In genomic region chr11:68008381-68009337, GRCh38 we compare ENCODE assay signal across 9 cellular contexts. TPM values are rescaled to one million over a fixed set of nuclear protein-coding genes. Genes with fewer than 3 reads are reported as not detected.
A peak's percentile ranks its signal among the peaks of the same experiment; 100 is the strongest.
DNase-seq lines count a peak whose midpoint lies in the region; ATAC-seq, FAIRE-seq and TF ChIP-seq lines count a peak whose summit lies in the region.
"Had no signal": no experiment of that assay in that cellular context is flagged by ENCODE, and none has a peak within 500 bp of the region (broad histone marks: within the 10 kb centered on the region; RNA-seq: fewer than 3 reads in every experiment).

No MANE protein-coding gene starts in this region.

- H3K9me3 ChIP-seq in SK-N-SH (no peaks in the 10 kb centered on the region), RWPE2 (ENCODE audit: severe bottlenecking) (no peaks in the 10 kb centered on the region), HepG2 (ENCODE audit: low read length) (no peaks in the 10 kb centered on the region)

- FAIRE-seq in HepG2 (lab: Jason Lieb, UNC): no peak

- H3K36me3 ChIP-seq in SK-N-SH (replicated peaks in 1 of 2; ENCODE audit: control insufficient read depth in 1 of 2, insufficient read depth in 2 of 2, low read length in 1 of 2) (no peaks in the 10 kb centered on the region), RWPE2 (ENCODE audit: low read depth) (no peaks in the 10 kb centered on the region), HepG2 (replicated peaks in 1 of 2; ENCODE audit: control insufficient read depth in 1 of 2, insufficient read depth in 2 of 2, low read length in 2 of 2) (no peaks in the 10 kb centered on the region)

- peaks cover 28 to 31% of the 10 kb centered on the region in 2 experiments; a peak in 3 of 4 replicates for H3K4me1 ChIP-seq in SK-N-SH (ENCODE audit: control insufficient read depth in 1 of 2, insufficient read depth in 2 of 2, low read depth in 1 of 2, low read length in 1 of 2)
- H3K4me1 ChIP-seq in RWPE2 (ENCODE audit: insufficient read depth, poor library complexity, severe bottlenecking): peaks cover 42% of the 10 kb centered on the region
- peaks cover 91% of the 10 kb centered on the region for H3K4me1 ChIP-seq in HepG2 (ENCODE audit: insufficient read depth, low read length)

- TF ChIP-seq POLR2A in HepG2 (IDR thresholded peaks at IDR 0.05; ENCODE audit: insufficient read depth in 1 of 2, low read depth in 2 of 2, low read length in 2 of 2): no peak

- no peak overlapping the region for H3K4me3 ChIP-seq in SK-N-SH (ENCODE audit: low read depth in 2 of 2, low read length in 1 of 2)
- no peak overlapping the region for H3K4me3 ChIP-seq in RWPE2 (ENCODE audit: severe bottlenecking)
- H3K4me3 ChIP-seq in HepG2 (replicated peaks in 1 of 3; ENCODE audit: insufficient read depth in 1 of 3, low read depth in 2 of 3, low read length in 3 of 3): peak overlapping the region in 2 of 3 experiments; percentile 41 to 77; a peak in 3 of 6 replicates

- no peak overlapping the region for H2AFZ ChIP-seq in SK-N-SH (ENCODE audit: low read depth)
- no peak overlapping the region for H2AFZ ChIP-seq in HepG2 (ENCODE audit: low read length)

- no TSS peak for BruUV-seq in HepG2 (replicated peaks; lab: Mats Ljungman, UMichigan)

- H4K20me1 ChIP-seq in SK-N-SH (ENCODE audit: insufficient read depth) (no peaks in the 10 kb centered on the region), HepG2 (ENCODE audit: insufficient read depth, low read length) (no peaks in the 10 kb centered on the region)

- no peaks in the 10 kb centered on the region for H3K9me2 ChIP-seq in SK-N-SH

- intact Hi-C loops in HepG2 (cut with micrococcal nuclease; ENCODE audit: unreplicated experiment): loop anchor here (1.0 kb wide), 1 partner anchor 9 kb away; no protein-coding TSS in a partner anchor
- intact Hi-C loops in activated naive CD4-positive, alpha-beta T cell treated with anti-CD3 and anti-CD28 coated beads for 36 hours (cut with micrococcal nuclease): loop anchor here (1.0 to 10.0 kb wide), 4 partner anchors 34 to 289 kb away; partner anchors contain the start of gene CHKA

- H3K79me2 ChIP-seq in SK-N-SH (ENCODE audit: insufficient read depth): peaks cover 18% of the 10 kb centered on the region
- H3K79me2 ChIP-seq in HepG2 (ENCODE audit: insufficient read depth, low read length): no peaks in the 10 kb centered on the region

- no peak for TF ChIP-seq CTCF in SK-N-SH (IDR thresholded peaks at IDR 0.05)
- TF ChIP-seq CTCF in RWPE2 (IDR thresholded peaks at IDR 0.05; ENCODE audit: poor library complexity, severe bottlenecking): no peak
- no peak for TF ChIP-seq CTCF in HepG2 (CRISPR knock-in tag; IDR thresholded peaks at IDR 0.05)
- no peak for TF ChIP-seq CTCF in type B pancreatic cell (conservative IDR thresholded peaks at IDR 0.05)

- H3K4me2 ChIP-seq in SK-N-SH (no peak overlapping the region), HepG2 (ENCODE audit: low read depth, low read length) (peak overlapping the region; percentile 96)

- TF ChIP-seq EP300 in SK-N-SH (IDR thresholded peaks at IDR 0.05; ENCODE audit: borderline replicate concordance in 1 of 2, low read depth in 1 of 2, low read length in 1 of 2): no peak
- TF ChIP-seq EP300 in HepG2 (IDR thresholded peaks at IDR 0.05; ENCODE audit: low read depth in 2 of 2, low read length in 2 of 2): no peak
- no peak for TF ChIP-seq EP300 in HepG2 (CRISPR knock-in tag; IDR thresholded peaks at IDR 0.05; ENCODE audit: borderline replicate concordance)

- no peaks in the 10 kb centered on the region for H3K36me3 Mint-ChIP-seq in type B pancreatic cell
- no peaks in the 10 kb centered on the region for H3K36me3 Mint-ChIP-seq in activated naive CD4-positive, alpha-beta T cell treated with anti-CD3 and anti-CD28 coated beads for 36 hours (ENCODE audit: low read depth)

- CTCF ChIA-PET in SK-N-SH (lab: Yijun Ruan, JAX): interaction anchor here (0.6 to 1.7 kb wide), 11 partner anchors 14 to 290 kb away, joined by 3 to 7 read pairs (median 4); no protein-coding TSS in a partner anchor
- CTCF ChIA-PET in HepG2 (lab: Yijun Ruan, JAX; ENCODE audit: low intra/inter-chr PET ratio, low total read pairs): interaction anchor here (1.4 kb wide), 1 partner anchor 12 kb away, joined by 7 read pairs; no protein-coding TSS in a partner anchor
- CTCF ChIA-PET in activated naive CD4-positive, alpha-beta T cell treated with anti-CD3 and anti-CD28 coated beads for 36 hours (lab: Charles Lee): interaction anchor here (0.6 to 1.3 kb wide), 2 partner anchors 202 to 291 kb away, joined by 3 to 4 read pairs; no protein-coding TSS in a partner anchor

- ATAC-seq in SK-N-SH treated with all-trans-retinoic acid at 6 μM for 48 hours (no peak), RWPE2 (ENCODE audit: low read depth) (no peak), HepG2 (no peak)
- ATAC-seq: activated T-cell treated with anti-CD3 and anti-CD28 coated beads, Interleukin-2, amount 50 U/mL, for 4 hours had no signal

- H3K27me3 ChIP-seq in SK-N-SH (ENCODE audit: insufficient read depth) (no peaks in the 10 kb centered on the region), RWPE2 (ENCODE audit: insufficient read depth, poor library complexity, severe bottlenecking) (no peaks in the 10 kb centered on the region), HepG2 (ENCODE audit: control insufficient read depth in 1 of 2, insufficient read depth in 2 of 2, low read length in 2 of 2) (no peaks in the 10 kb centered on the region)

- in situ Hi-C loops in HepG2 (cut with HindIII; ENCODE audit: extremely low pct_ligation_motif_present, low pct_unique_long_range_greater_than_20kb): no loop called here

- TF ChIP-seq RAD21 in SK-N-SH (IDR thresholded peaks at IDR 0.05; ENCODE audit: low read length) (no peak), HepG2 (CRISPR knock-in tag; IDR thresholded peaks at IDR 0.05) (0 out of 2 replicates have a peak, but pooled peaks have one; percentile 10)

- H3K4me1 Mint-ChIP-seq in type B pancreatic cell (ENCODE audit: unreplicated experiment): peaks cover 36% of the 10 kb centered on the region
- peaks cover 16% of the 10 kb centered on the region for H3K4me1 Mint-ChIP-seq in activated naive CD4-positive, alpha-beta T cell treated with anti-CD3 and anti-CD28 coated beads for 36 hours (ENCODE audit: low read depth)

- no peak overlapping the region for H3K9ac ChIP-seq in SK-N-SH
- 0 out of 2 replicates have a peak overlapping the region, but pooled peaks have one; percentile 76 for H3K9ac ChIP-seq in HepG2 (ENCODE audit: insufficient read depth, low read depth, low read length)

- no peaks in the 10 kb centered on the region for H3K9me3 Mint-ChIP-seq in type B pancreatic cell
- no peaks in the 10 kb centered on the region for H3K9me3 Mint-ChIP-seq in activated naive CD4-positive, alpha-beta T cell treated with anti-CD3 and anti-CD28 coated beads for 36 hours
- H3K9me3 Mint-ChIP-seq: activated T-cell treated with anti-CD3 and anti-CD28 coated beads, Interleukin-2, amount 50 U/mL, for 4 hours had no signal

- peaks cover 15% of the 10 kb centered on the region for H3F3A ChIP-seq in SK-N-SH (replicated peaks; ENCODE audit: insufficient read depth)

- DNase-seq in SK-N-SH: peak; percentile 75
- peak; percentile 48 for DNase-seq in RWPE2 (ENCODE audit: low spot score)
- no peak for DNase-seq in HepG2 (ENCODE audit: low spot score)
- DNase-seq in type B pancreatic cell (ENCODE audit: extremely low spot score, unreplicated experiment): no peak
- no peak for DNase-seq in activated CD8-positive, alpha-beta memory T cell treated with anti-CD3 and anti-CD28 coated beads, Interleukin-2, amount 50 U/mL, for 4 hours
- DNase-seq in mesenteric fat pad (ENCODE audit: low spot score): no peak
- no peak for DNase-seq in activated naive CD4-positive, alpha-beta T cell treated with anti-CD3 and anti-CD28 coated beads for 36 hours
- DNase-seq: activated T-cell treated with anti-CD3 and anti-CD28 coated beads, Interleukin-2, amount 50 U/mL, for 4 hours had no signal

- peak overlapping the region; percentile 57 for H3K27ac Mint-ChIP-seq in type B pancreatic cell
- H3K27ac Mint-ChIP-seq in activated naive CD4-positive, alpha-beta T cell treated with anti-CD3 and anti-CD28 coated beads for 36 hours: no peak overlapping the region

- H3K4me3 Mint-ChIP-seq in type B pancreatic cell: no peak overlapping the region
- H3K4me3 Mint-ChIP-seq in activated naive CD4-positive, alpha-beta T cell treated with anti-CD3 and anti-CD28 coated beads for 36 hours: no peak overlapping the region
- H3K4me3 Mint-ChIP-seq: activated T-cell treated with anti-CD3 and anti-CD28 coated beads, Interleukin-2, amount 50 U/mL, for 4 hours had no signal

- H3K27me3 Mint-ChIP-seq in type B pancreatic cell: peaks cover 11% of the 10 kb centered on the region
- H3K27me3 Mint-ChIP-seq in activated naive CD4-positive, alpha-beta T cell treated with anti-CD3 and anti-CD28 coated beads for 36 hours (ENCODE audit: low read depth): peaks cover 4% of the 10 kb centered on the region

- peak overlapping the region in 1 of 2 experiments; percentile 96; a peak in 1 of 4 replicates for H3K27ac ChIP-seq in SK-N-SH (ENCODE audit: low read depth in 2 of 2, low read length in 1 of 2)
- H3K27ac ChIP-seq in RWPE2 (ENCODE audit: poor library complexity, severe bottlenecking): peak overlapping the region; percentile 94
- H3K27ac ChIP-seq in HepG2 (ENCODE audit: extremely low read length, insufficient read depth, low read length): no peak overlapping the region

- POLR2A ChIA-PET in SK-N-SH (lab: Yijun Ruan, JAX) (no interaction called here), HepG2 (lab: Yijun Ruan, JAX) (interaction anchor here (1.3 to 2.9 kb wide), 2 partner anchors 23 to 29 kb away, joined by 3 to 15 read pairs; no protein-coding TSS in a partner anchor)

- WGBS in SK-N-SH (ENCODE audit: low lambda C conversion rate): 87% methylated on average over 10 of the region's 27 CpGs
- 37% methylated on average over 8 of the region's 27 CpGs for WGBS in HepG2 (ENCODE audit: low lambda C conversion rate)

RNA-seq across cellular contexts. Expression of gene ALDH3B1, which starts 1.5 kb away (rescaled TPM):
- polyA plus RNA-seq in SK-N-SH (2012; rRNA removed): 14.9 and 15.9 TPM in 2 replicates
- 6.7 and 10.3 TPM in 2 replicates for polyA plus RNA-seq in SK-N-SH (2012; cell fraction: cytosol; rRNA removed)
- 20.7 and 23.3 TPM in 2 replicates for polyA plus RNA-seq in SK-N-SH (2012; cell fraction: nucleus; rRNA removed)
- 4.0 and 4.5 TPM in 2 replicates for total RNA-seq in HepG2 (2016; rRNA removed; fragmentation: Illumina TruSeq; extraction: Trizol)
- total RNA-seq in HepG2 (2016; cell fraction: cytosol; rRNA removed; fragmentation: Illumina TruSeq; extraction: Trizol; ENCODE audit: low read depth): 0.62 and 0.91 TPM in 2 replicates
- 4.3 and 4.5 TPM in 2 replicates for total RNA-seq in HepG2 (2016; cell fraction: insoluble cytoplasmic fraction; rRNA removed; fragmentation: Illumina TruSeq; extraction: Trizol)
- 2.2 and 2.4 TPM in 2 replicates for total RNA-seq in HepG2 (2016; cell fraction: membrane; rRNA removed; fragmentation: Illumina TruSeq; extraction: Trizol)
- total RNA-seq in HepG2 (2016; cell fraction: nucleus; rRNA removed; fragmentation: Illumina TruSeq; extraction: Trizol): 1.6 and 2.1 TPM in 2 replicates
- polyA plus RNA-seq in HepG2 (2011; rRNA removed): 5.1 and 6.7 TPM in 2 replicates
- polyA plus RNA-seq in HepG2 (2011; cell fraction: cytosol; rRNA removed): 2.8 and 5.9 TPM in 2 replicates
- polyA plus RNA-seq in HepG2 (2011; cell fraction: nucleus; rRNA removed): 5.1 and 6.8 TPM in 2 replicates
- polyA plus RNA-seq in HepG2 (2012): 2.1 and 3.2 TPM in 2 replicates
- 0.81 and 0.85 TPM in 2 replicates for polyA plus RNA-seq in HepG2 (2016; cell fraction: cytosol; fragmentation: Illumina TruSeq; extraction: Trizol; ENCODE audit: low read depth)
- 4.5 and 4.7 TPM in 2 replicates for polyA plus RNA-seq in HepG2 (2016; cell fraction: insoluble cytoplasmic fraction; fragmentation: Illumina TruSeq; extraction: Trizol; ENCODE audit: low read depth)
- 1.9 and 2.1 TPM in 2 replicates for polyA plus RNA-seq in HepG2 (2016; cell fraction: membrane; fragmentation: Illumina TruSeq; extraction: Trizol; ENCODE audit: low read depth)
- polyA plus RNA-seq in HepG2 (2016; cell fraction: nucleus; fragmentation: Illumina TruSeq; extraction: Trizol; ENCODE audit: insufficient read depth, low read depth): 4.1 and 4.6 TPM in 2 replicates
- polyA minus RNA-seq in HepG2 (2011; rRNA and poly(A)+ RNA removed; ENCODE audit: low replicate concordance): 7.3 and 37.4 TPM in 2 replicates
- polyA minus RNA-seq in HepG2 (2011; cell fraction: cytosol; rRNA and poly(A)+ RNA removed): 2.2 and 3.3 TPM in 2 replicates
- 1.6 and 3.1 TPM in 2 replicates for polyA minus RNA-seq in HepG2 (2011; cell fraction: nucleus; rRNA and poly(A)+ RNA removed)
- total RNA-seq in type B pancreatic cell (ENCODE audit: low replicate concordance): 0.95 and 1.7 TPM in 2 replicates
- total RNA-seq in mesenteric fat pad: 14.6 TPM
- not detected for total RNA-seq in activated naive CD4-positive, alpha-beta T cell treated with anti-CD3 and anti-CD28 coated beads for 36 hours

RNA-seq across cellular contexts. Expression of gene UNC93B1, which starts 4.8 kb away (rescaled TPM):
- 28.9 and 30.9 TPM in 2 replicates for polyA plus RNA-seq in SK-N-SH (2012; rRNA removed)
- polyA plus RNA-seq in SK-N-SH (2012; cell fraction: cytosol; rRNA removed): 9.1 and 18.1 TPM in 2 replicates
- polyA plus RNA-seq in SK-N-SH (2012; cell fraction: nucleus; rRNA removed): 85.6 and 104 TPM in 2 replicates
- total RNA-seq in HepG2 (2016; rRNA removed; fragmentation: Illumina TruSeq; extraction: Trizol): 2.3 and 8.8 TPM in 2 replicates
- total RNA-seq in HepG2 (2016; cell fraction: cytosol; rRNA removed; fragmentation: Illumina TruSeq; extraction: Trizol; ENCODE audit: low read depth): 3.9 and 4.4 TPM in 2 replicates
- 2.9 and 9.2 TPM in 2 replicates for total RNA-seq in HepG2 (2016; cell fraction: insoluble cytoplasmic fraction; rRNA removed; fragmentation: Illumina TruSeq; extraction: Trizol)
- 4.6 and 5.3 TPM in 2 replicates for total RNA-seq in HepG2 (2016; cell fraction: membrane; rRNA removed; fragmentation: Illumina TruSeq; extraction: Trizol)
- total RNA-seq in HepG2 (2016; cell fraction: nucleus; rRNA removed; fragmentation: Illumina TruSeq; extraction: Trizol): 10.8 and 10.9 TPM in 2 replicates
- 18.9 and 25.3 TPM in 2 replicates for polyA plus RNA-seq in HepG2 (2011; rRNA removed)
- polyA plus RNA-seq in HepG2 (2011; cell fraction: cytosol; rRNA removed): 14.1 and 18.0 TPM in 2 replicates
- polyA plus RNA-seq in HepG2 (2011; cell fraction: nucleus; rRNA removed): 71.1 and 107 TPM in 2 replicates
- 8.1 and 8.5 TPM in 2 replicates for polyA plus RNA-seq in HepG2 (2012)
- 1.5 and 2.4 TPM in 2 replicates for polyA plus RNA-seq in HepG2 (2016; cell fraction: cytosol; fragmentation: Illumina TruSeq; extraction: Trizol; ENCODE audit: low read depth)
- polyA plus RNA-seq in HepG2 (2016; cell fraction: insoluble cytoplasmic fraction; fragmentation: Illumina TruSeq; extraction: Trizol; ENCODE audit: low read depth): 2.4 and 2.7 TPM in 2 replicates
- polyA plus RNA-seq in HepG2 (2016; cell fraction: membrane; fragmentation: Illumina TruSeq; extraction: Trizol; ENCODE audit: low read depth): 3.0 and 3.2 TPM in 2 replicates
- 17.9 and 19.5 TPM in 2 replicates for polyA plus RNA-seq in HepG2 (2016; cell fraction: nucleus; fragmentation: Illumina TruSeq; extraction: Trizol; ENCODE audit: insufficient read depth, low read depth)
- 56.7 and 87.2 TPM in 2 replicates for polyA minus RNA-seq in HepG2 (2011; rRNA and poly(A)+ RNA removed; ENCODE audit: low replicate concordance)
- 10.2 and 12.8 TPM in 2 replicates for polyA minus RNA-seq in HepG2 (2011; cell fraction: cytosol; rRNA and poly(A)+ RNA removed)
- polyA minus RNA-seq in HepG2 (2011; cell fraction: nucleus; rRNA and poly(A)+ RNA removed): 7.0 and 9.1 TPM in 2 replicates
- total RNA-seq in type B pancreatic cell (ENCODE audit: low replicate concordance): 13.0 and 13.7 TPM in 2 replicates
- total RNA-seq in mesenteric fat pad: 42.0 TPM
- total RNA-seq in activated naive CD4-positive, alpha-beta T cell treated with anti-CD3 and anti-CD28 coated beads for 36 hours: 10 to 100 TPM; 18.4 to 19.0 TPM

RNA-seq across cellular contexts. Expression of gene NDUFS8, which starts 21.8 kb away (rescaled TPM):
- polyA plus RNA-seq in SK-N-SH (2012; rRNA removed) (87.2 and 123 TPM in 2 replicates), HepG2 (2011; rRNA removed) (96.7 and 101 TPM in 2 replicates)
- 58.2 and 80.4 TPM in 2 replicates for polyA plus RNA-seq in SK-N-SH (2012; cell fraction: cytosol; rRNA removed)
- 123 and 172 TPM in 2 replicates for polyA plus RNA-seq in SK-N-SH (2012; cell fraction: nucleus; rRNA removed)
- total RNA-seq in HepG2 (2016; rRNA removed; fragmentation: Illumina TruSeq; extraction: Trizol) (120 and 158 TPM in 2 replicates), type B pancreatic cell (ENCODE audit: low replicate concordance) (153 and 168 TPM in 2 replicates), mesenteric fat pad (134 TPM)
- 120 and 122 TPM in 2 replicates for total RNA-seq in HepG2 (2016; cell fraction: cytosol; rRNA removed; fragmentation: Illumina TruSeq; extraction: Trizol; ENCODE audit: low read depth)
- 111 and 153 TPM in 2 replicates for total RNA-seq in HepG2 (2016; cell fraction: insoluble cytoplasmic fraction; rRNA removed; fragmentation: Illumina TruSeq; extraction: Trizol)
- 119 and 125 TPM in 2 replicates for total RNA-seq in HepG2 (2016; cell fraction: membrane; rRNA removed; fragmentation: Illumina TruSeq; extraction: Trizol)
- 68.1 and 87.4 TPM in 2 replicates for total RNA-seq in HepG2 (2016; cell fraction: nucleus; rRNA removed; fragmentation: Illumina TruSeq; extraction: Trizol)
- 77.4 and 163 TPM in 2 replicates for polyA plus RNA-seq in HepG2 (2011; cell fraction: cytosol; rRNA removed)
- polyA plus RNA-seq in HepG2 (2011; cell fraction: nucleus; rRNA removed): 142 and 151 TPM in 2 replicates
- 65.2 and 96.9 TPM in 2 replicates for polyA plus RNA-seq in HepG2 (2012)
- polyA plus RNA-seq in HepG2 (2016; cell fraction: cytosol; fragmentation: Illumina TruSeq; extraction: Trizol; ENCODE audit: low read depth): 109 and 135 TPM in 2 replicates
- 108 and 124 TPM in 2 replicates for polyA plus RNA-seq in HepG2 (2016; cell fraction: insoluble cytoplasmic fraction; fragmentation: Illumina TruSeq; extraction: Trizol; ENCODE audit: low read depth)
- 110 and 125 TPM in 2 replicates for polyA plus RNA-seq in HepG2 (2016; cell fraction: membrane; fragmentation: Illumina TruSeq; extraction: Trizol; ENCODE audit: low read depth)
- 158 and 161 TPM in 2 replicates for polyA plus RNA-seq in HepG2 (2016; cell fraction: nucleus; fragmentation: Illumina TruSeq; extraction: Trizol; ENCODE audit: insufficient read depth, low read depth)
- polyA minus RNA-seq in HepG2 (2011; rRNA and poly(A)+ RNA removed; ENCODE audit: low replicate concordance): 172 and 212 TPM in 2 replicates
- 66.2 and 72.5 TPM in 2 replicates for polyA minus RNA-seq in HepG2 (2011; cell fraction: cytosol; rRNA and poly(A)+ RNA removed)
- 33.6 and 40.9 TPM in 2 replicates for polyA minus RNA-seq in HepG2 (2011; cell fraction: nucleus; rRNA and poly(A)+ RNA removed)
- 100 to 1,000 TPM; 142 to 162 TPM for total RNA-seq in activated naive CD4-positive, alpha-beta T cell treated with anti-CD3 and anti-CD28 coated beads for 36 hours

RNA-seq across cellular contexts. Expression of gene TCIRG1, which starts 30.2 kb away (rescaled TPM):
- polyA plus RNA-seq in SK-N-SH (2012; rRNA removed) (0.58 and 0.73 TPM in 2 replicates), HepG2 (2011; rRNA removed) (69.6 and 97.2 TPM in 2 replicates)
- polyA plus RNA-seq in SK-N-SH (2012; cell fraction: cytosol; rRNA removed): 0.13 and 0.29 TPM in 2 replicates
- 4.8 and 6.8 TPM in 2 replicates for polyA plus RNA-seq in SK-N-SH (2012; cell fraction: nucleus; rRNA removed)
- total RNA-seq in HepG2 (2016; rRNA removed; fragmentation: Illumina TruSeq; extraction: Trizol) (9.9 and 48.0 TPM in 2 replicates), type B pancreatic cell (ENCODE audit: low replicate concordance) (37.0 and 49.7 TPM in 2 replicates), mesenteric fat pad (112 TPM)
- 10.6 and 10.9 TPM in 2 replicates for total RNA-seq in HepG2 (2016; cell fraction: cytosol; rRNA removed; fragmentation: Illumina TruSeq; extraction: Trizol; ENCODE audit: low read depth)
- 7.6 and 52.5 TPM in 2 replicates for total RNA-seq in HepG2 (2016; cell fraction: insoluble cytoplasmic fraction; rRNA removed; fragmentation: Illumina TruSeq; extraction: Trizol)
- total RNA-seq in HepG2 (2016; cell fraction: membrane; rRNA removed; fragmentation: Illumina TruSeq; extraction: Trizol): 8.3 and 8.4 TPM in 2 replicates
- total RNA-seq in HepG2 (2016; cell fraction: nucleus; rRNA removed; fragmentation: Illumina TruSeq; extraction: Trizol): 57.2 and 73.6 TPM in 2 replicates
- 25.1 and 41.9 TPM in 2 replicates for polyA plus RNA-seq in HepG2 (2011; cell fraction: cytosol; rRNA removed)
- polyA plus RNA-seq in HepG2 (2011; cell fraction: nucleus; rRNA removed): 1,399 and 1,906 TPM in 2 replicates
- 23.6 and 37.0 TPM in 2 replicates for polyA plus RNA-seq in HepG2 (2012)
- polyA plus RNA-seq in HepG2 (2016; cell fraction: cytosol; fragmentation: Illumina TruSeq; extraction: Trizol; ENCODE audit: low read depth): 3.6 and 4.6 TPM in 2 replicates
- 7.3 and 10.3 TPM in 2 replicates for polyA plus RNA-seq in HepG2 (2016; cell fraction: insoluble cytoplasmic fraction; fragmentation: Illumina TruSeq; extraction: Trizol; ENCODE audit: low read depth)
- polyA plus RNA-seq in HepG2 (2016; cell fraction: membrane; fragmentation: Illumina TruSeq; extraction: Trizol; ENCODE audit: low read depth): 5.5 and 6.6 TPM in 2 replicates
- 176 and 189 TPM in 2 replicates for polyA plus RNA-seq in HepG2 (2016; cell fraction: nucleus; fragmentation: Illumina TruSeq; extraction: Trizol; ENCODE audit: insufficient read depth, low read depth)
- 49.2 and 98.2 TPM in 2 replicates for polyA minus RNA-seq in HepG2 (2011; rRNA and poly(A)+ RNA removed; ENCODE audit: low replicate concordance)
- 22.7 and 28.6 TPM in 2 replicates for polyA minus RNA-seq in HepG2 (2011; cell fraction: cytosol; rRNA and poly(A)+ RNA removed)
- polyA minus RNA-seq in HepG2 (2011; cell fraction: nucleus; rRNA and poly(A)+ RNA removed): 100 and 121 TPM in 2 replicates
- 100 to 1,000 TPM; 137 to 141 TPM for total RNA-seq in activated naive CD4-positive, alpha-beta T cell treated with anti-CD3 and anti-CD28 coated beads for 36 hours

Comparison
In these comparisons a context has a peak if more than half of its experiments do, and no peak if none do; other contexts are left out.
1. DNase-seq: peak in SK-N-SH (single experiment) and RWPE2 (single experiment); none in HepG2 (single experiment), type B pancreatic cell (single experiment), activated CD8-positive, alpha-beta memory T cell treated with anti-CD3 and anti-CD28 coated beads, Interleukin-2, amount 50 U/mL, for 4 hours (single experiment), mesenteric fat pad (single experiment) and activated naive CD4-positive, alpha-beta T cell treated with anti-CD3 and anti-CD28 coated beads for 36 hours (single experiment).
2. H3K4me3 ChIP-seq: peak in HepG2 (2 of 3); none in SK-N-SH (0 of 2) and RWPE2 (single experiment).
3. Of the 25 proteins assayed by ChIP-seq in both HepG2 and SK-N-SH: peak only in HepG2: RAD21; only in SK-N-SH: none; in both: none; in neither: 23; mixed calls (peak in some experiments, not most) for 1.